In the genomic region with DNA sequence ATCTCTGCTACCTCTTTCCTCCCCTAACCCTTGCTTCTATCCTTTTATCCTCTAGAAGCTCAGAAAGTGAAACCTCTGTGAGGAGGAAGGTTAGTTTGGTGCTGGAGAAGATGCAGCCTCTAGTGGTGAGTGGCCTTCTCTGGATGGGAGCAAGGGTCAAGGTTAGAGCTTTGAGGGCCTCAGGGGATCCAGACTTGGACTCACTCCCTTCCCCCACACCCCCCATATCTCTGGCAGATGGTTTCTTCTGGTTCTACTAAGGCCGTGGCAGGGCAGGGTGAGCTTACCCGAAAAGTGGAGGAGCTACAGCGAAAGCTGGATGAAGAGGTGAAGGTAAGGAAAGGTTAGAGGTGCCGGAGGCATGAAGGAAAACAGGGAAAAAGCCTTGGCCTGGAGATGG, we compare ENCODE assay signal across 17 cellular contexts. TPM values are rescaled to one million over a fixed set of nuclear protein-coding genes. Genes with fewer than 3 reads are reported as not detected.
DNase-seq lines count a peak whose midpoint lies in the region; ATAC-seq and TF ChIP-seq lines count a peak whose summit lies in the region.
"Had no signal": no experiment of that assay in that cellular context is flagged by ENCODE, and none has a peak within 500 bp of the region (broad histone marks: within the 10 kb centered on the region; RNA-seq: fewer than 3 reads in every experiment).

No MANE protein-coding gene starts in this region.

- H3K4me3 ChIP-seq in NT2/D1 (ENCODE audit: insufficient read length, low read depth): no peak overlapping the region
- no peak overlapping the region for H3K4me3 ChIP-seq in thyroid gland (replicated peaks in 1 of 3)
- H3K4me3 ChIP-seq: BLaER1, esophagus muscularis mucosa, heart left ventricle had no signal

- H3K27ac ChIP-seq in thyroid gland: peak overlapping the region; percentile 73 to 83 (median 78)
- H3K27ac ChIP-seq: BLaER1, esophagus muscularis mucosa, heart left ventricle had no signal

- TF ChIP-seq POLR2A in thyroid gland (IDR thresholded peaks at IDR 0.05): no peak

- ATAC-seq in left colon: peak; percentile 30
- ATAC-seq: heart left ventricle had no signal

- intact Hi-C loops in left colon (cut with DNase I, micrococcal nuclease): no loop called here
- intact Hi-C loops in thyroid gland (cut with DNase I): no loop called here

- 86 to 96% methylated on average over 4 of the region's 4 CpGs for WGBS in thyroid gland, 2 donors

- peak overlapping the region; percentile 3 for H3K9ac ChIP-seq in NT2/D1 (ENCODE audit: insufficient read length, low read depth)
- H3K9ac ChIP-seq: BLaER1 had no signal

- H3K36me3 ChIP-seq in NT2/D1 (ENCODE audit: insufficient read depth, insufficient read length, low read length): peaks cover 52% of the 10 kb centered on the region
- H3K36me3 ChIP-seq in thyroid gland: no peaks in the 10 kb centered on the region
- H3K36me3 ChIP-seq: BLaER1, heart left ventricle had no signal

- TF ChIP-seq CTCF in GM12873 (IDR thresholded peaks at IDR 0.05; ENCODE audit: insufficient read depth, low read depth, low read length, missing control alignments) (peak; percentile 49), thyroid gland (IDR thresholded peaks at IDR 0.05) (no peak)

- no peaks in the 10 kb centered on the region for H3K9me3 ChIP-seq in NT2/D1 (ENCODE audit: insufficient read depth, low read length)
- no peaks in the 10 kb centered on the region for H3K9me3 ChIP-seq in thyroid gland
- H3K9me3 ChIP-seq: BLaER1, esophagus muscularis mucosa, heart left ventricle had no signal

- DNase-seq in NT2/D1 (ENCODE audit: low read depth, low spot score) (no peak), left colon (no peak), thyroid gland (no peak), NCI-H345 (lab: John Stamatoyannopoulos, UW) (no peak), GM19238 (ENCODE audit: insufficient read length, low spot score) (no peak), SKM-1 (lab: John Stamatoyannopoulos, UW; ENCODE audit: unreplicated experiment) (no peak)
- DNase-seq: activated CD4-positive, alpha-beta T cell treated with anti-CD3 and anti-CD28 coated beads for 4 hours; heart left ventricle; midbrain; NCI-H2171; nucleus accumbens; SHP77; stimulated activated CD4-positive, alpha-beta T cell treated with anti-CD3 and anti-CD28 coated beads, Interleukin-4, amount 100 ng/mL, for 1 hour; T-helper 9 cell had no signal

- no peaks in the 10 kb centered on the region for H3K27me3 ChIP-seq in NT2/D1 (ENCODE audit: insufficient read depth, insufficient read length)
- no peaks in the 10 kb centered on the region for H3K27me3 ChIP-seq in thyroid gland
- H3K27me3 ChIP-seq: BLaER1, esophagus muscularis mucosa had no signal

- H3K4me1 ChIP-seq in NT2/D1 (ENCODE audit: insufficient read depth, insufficient read length): peaks cover 6% of the 10 kb centered on the region
- H3K4me1 ChIP-seq in thyroid gland: peaks cover 20 to 22% of the 10 kb centered on the region in 2 donors
- H3K4me1 ChIP-seq: heart left ventricle had no signal

RNA-seq across cellular contexts. Expression of a gene that starts 9.2 kb away (rescaled TPM):
- total RNA-seq in left colon (100 to 1,000 TPM; 182 to 188 TPM), thyroid gland (10 to 100 TPM in 1 of 4 donors, 1 to 10 TPM in 3; 7.7 to 14.9 (median 8.7) TPM)

RNA-seq across cellular contexts. Expression of a gene that starts 19.8 kb away (rescaled TPM):
- total RNA-seq in left colon (10 to 100 TPM; 19.7 to 30.2 TPM), thyroid gland (1 to 10 TPM; 4.0 to 8.8 (median 5.0) TPM)

Comparison
In these comparisons a context has a peak if more than half of its experiments do, and no peak if none do; other contexts are left out.
1. RNA of a gene that starts 9.2 kb away (total RNA-seq): 182 to 188 TPM in left colon; 7.7 to 14.9 TPM in thyroid gland; every median in the first group is over 10 times any median in the second.